Comparison of ENCODE assay signal across 9 cellular contexts in genomic region chr3:185175370-185175987, GRCh38. TPM values are rescaled to one million over a fixed set of nuclear protein-coding genes. Genes with fewer than 3 reads are reported as not detected.
DNase-seq lines count a peak whose midpoint lies in the region; ATAC-seq and TF ChIP-seq lines count a peak whose summit lies in the region.
"Had no signal": no experiment of that assay in that cellular context is flagged by ENCODE, and none has a peak within 500 bp of the region (broad histone marks: within the 10 kb centered on the region; RNA-seq: fewer than 3 reads in every experiment).

No MANE protein-coding gene starts in this region.

- H3K36me3 ChIP-seq in esophagus muscularis mucosa = no peaks in the 10 kb centered on the region
- H3K36me3 ChIP-seq in neural progenitor cell = no peaks in the 10 kb centered on the region
- H3K36me3 ChIP-seq in uterus = no peaks in the 10 kb centered on the region

- H3K4me3 ChIP-seq in esophagus muscularis mucosa (peak overlapping the region in 2 of 4 donors; percentile 11 to 20), neural progenitor cell (no peak overlapping the region), uterus (no peak overlapping the region)

- H3K27me3 ChIP-seq in esophagus muscularis mucosa = no peaks in the 10 kb centered on the region
- H3K27me3 ChIP-seq in neural progenitor cell = no peaks in the 10 kb centered on the region
- H3K27me3 ChIP-seq in uterus = no peaks in the 10 kb centered on the region

- H3F3A ChIP-seq in neural progenitor cell (ENCODE audit: low read depth) = no peaks in the 10 kb centered on the region

- TF ChIP-seq EP300 in esophagus muscularis mucosa (IDR thresholded peaks at IDR 0.05) = no peak

- H2AFZ ChIP-seq in neural progenitor cell (replicated peaks) = peak overlapping the region; percentile 90

- TF ChIP-seq CTCF in GM10266 (IDR thresholded peaks at IDR 0.05; ENCODE audit: control insufficient read depth, insufficient read depth, low read depth, missing control alignments) (no peak), esophagus muscularis mucosa (IDR thresholded peaks at IDR 0.05) (no peak), neural progenitor cell (IDR thresholded peaks at IDR 0.05) (no peak), uterus (IDR thresholded peaks at IDR 0.05) (no peak)

- ATAC-seq in HG02588 (IDR thresholded peaks at IDR 0.05; ENCODE audit: unreplicated experiment) (peak; percentile 71), GM18870 (IDR thresholded peaks at IDR 0.05; ENCODE audit: unreplicated experiment) (no peak)

- no peak overlapping the region for H3K9ac ChIP-seq in neural progenitor cell
- H3K9ac ChIP-seq: KMS-11 had no signal

- intact Hi-C loops in esophagus muscularis mucosa (cut with DNase I) = loop anchor here (5.0 kb wide), 1 partner anchor 298 kb away; no protein-coding TSS in a partner anchor
- intact Hi-C loops in uterus (cut with DNase I; ENCODE audit: low total_unique reads) = no loop called here

- peaks cover 20% of the 10 kb centered on the region for H3K4me1 Mint-ChIP-seq in neural progenitor cell

- H3K9me3 Mint-ChIP-seq in neural progenitor cell = no peaks in the 10 kb centered on the region

- H3K9me3 ChIP-seq in esophagus muscularis mucosa (no peaks in the 10 kb centered on the region), neural progenitor cell (ENCODE audit: low read depth) (no peaks in the 10 kb centered on the region), uterus (no peaks in the 10 kb centered on the region)

- TF ChIP-seq POLR2A in esophagus muscularis mucosa (IDR thresholded peaks at IDR 0.05; ENCODE audit: low read depth) (no peak), uterus (IDR thresholded peaks at IDR 0.05) (no peak)

- no peaks in the 10 kb centered on the region for H4K20me1 ChIP-seq in neural progenitor cell (ENCODE audit: low read depth)

- 59% methylated on average over 10 of the region's 15 CpGs for WGBS in esophagus muscularis mucosa

- H3K27ac Mint-ChIP-seq in neural progenitor cell = peak overlapping the region; percentile 96

- peaks cover 6% of the 10 kb centered on the region for H3K27me3 Mint-ChIP-seq in neural progenitor cell (ENCODE audit: insufficient read depth, low read depth)

- H3K4me2 ChIP-seq in neural progenitor cell = peak overlapping the region; percentile 29
- H3K4me2 ChIP-seq: KMS-11 had no signal

- H3K4me3 Mint-ChIP-seq in neural progenitor cell = peak overlapping the region; percentile 43

- H3K27ac ChIP-seq in esophagus muscularis mucosa (replicated peaks in 1 of 4) (peak overlapping the region; percentile 1 to 50 (median 23)), neural progenitor cell (no peak overlapping the region), uterus (no peak overlapping the region)
- H3K27ac ChIP-seq: KMS-11 had no signal

- no peaks in the 10 kb centered on the region for H3K79me2 ChIP-seq in neural progenitor cell (ENCODE audit: low read depth)

- H3K36me3 Mint-ChIP-seq in neural progenitor cell = no peaks in the 10 kb centered on the region

- DNase-seq in GM10266 (ENCODE audit: extremely low spot score) (peak; percentile 64), NCI-H526 treated with DMSO at 0.1 percent for 48 hours (lab: John Stamatoyannopoulos, UW) (peak; percentile 53), esophagus muscularis mucosa (ENCODE audit: extremely low spot score) (no peak), neural progenitor cell (ENCODE audit: low spot score) (peak; percentile 30), uterus (no peak)
- no peak for DNase-seq in activated naive CD4-positive, alpha-beta T cell treated with Interleukin-2 at 50 U/mL for 16 hours

- H3K4me1 ChIP-seq in esophagus muscularis mucosa (peaks cover 0 to 6% (median 1%) of the 10 kb centered on the region in 4 donors), neural progenitor cell (peaks cover 9% of the 10 kb centered on the region), uterus (no peaks in the 10 kb centered on the region)

RNA-seq across cellular contexts. Expression of gene C3orf70, which starts 22.6 kb away (rescaled TPM):
- total RNA-seq in esophagus muscularis mucosa (10 to 100 TPM; 33.1 to 54.0 (median 38.9) TPM), neural progenitor cell (ENCODE audit: low replicate concordance) (4.7 and 4.8 TPM in 2 replicates), uterus (10 to 100 TPM in 3 of 4 donors, 1 to 10 TPM in 1; 4.4 to 24.4 (median 16.9) TPM)

Comparison
In these comparisons a context has a peak if more than half of its experiments do, and no peak if none do; other contexts are left out.
1. DNase-seq: peak in GM10266 (single experiment), NCI-H526 treated with DMSO at 0.1 percent for 48 hours (single experiment) and neural progenitor cell (single experiment); none in esophagus muscularis mucosa (single experiment), uterus (0 of 2) and activated naive CD4-positive, alpha-beta T cell treated with Interleukin-2 at 50 U/mL for 16 hours (single experiment).
2. H3K27ac ChIP-seq: peak in esophagus muscularis mucosa (4 of 4); none in neural progenitor cell (single experiment) and uterus (0 of 2).